In the genomic region with DNA sequence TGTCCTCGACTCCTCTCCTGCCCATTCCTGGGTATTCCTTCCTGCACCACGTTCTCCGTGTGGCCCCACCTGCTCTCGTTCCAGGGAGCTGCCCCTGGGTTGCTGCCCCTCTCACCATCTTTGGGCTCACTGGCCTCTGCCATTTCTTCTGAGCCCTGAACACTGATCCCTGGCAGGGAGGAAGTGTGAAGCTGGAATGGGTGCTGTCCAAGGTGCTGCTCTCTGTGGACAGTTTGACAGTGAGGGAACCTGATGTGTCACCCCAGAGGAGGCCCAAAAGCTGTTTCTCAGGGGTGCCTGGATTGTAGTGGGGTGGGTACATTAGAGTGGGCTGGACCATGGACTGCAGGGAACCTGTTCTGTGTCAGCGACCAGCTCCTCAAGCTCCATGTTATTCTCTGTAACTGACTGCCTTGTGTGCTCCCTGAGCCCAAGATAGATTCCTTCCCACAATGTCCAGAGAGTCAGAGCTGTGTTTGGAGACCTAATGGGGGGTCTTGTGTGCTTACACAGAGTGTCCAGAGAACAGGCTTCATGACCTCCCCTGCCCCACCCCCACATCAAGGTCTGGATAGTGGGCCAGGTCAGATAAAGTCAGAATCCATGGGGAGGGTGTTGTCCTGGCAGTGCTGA, we compare ENCODE assay signal across 11 cellular contexts. TPM values are rescaled to one million over a fixed set of nuclear protein-coding genes. Genes with fewer than 3 reads are reported as not detected.
A peak's percentile ranks its signal among the peaks of the same experiment; 100 is the strongest.
DNase-seq lines count a peak whose midpoint lies in the region; ATAC-seq and TF ChIP-seq lines count a peak whose summit lies in the region.
"Had no signal": no experiment of that assay in that cellular context is flagged by ENCODE, and none has a peak within 500 bp of the region (broad histone marks: within the 10 kb centered on the region; RNA-seq: fewer than 3 reads in every experiment).

No MANE protein-coding gene starts in this region.

- no peak overlapping the region for H3K27ac ChIP-seq in left lung
- H3K27ac ChIP-seq: HL-60 had no signal

- no peaks in the 10 kb centered on the region for H3K9me3 ChIP-seq in left lung

- no peak overlapping the region for H3K27ac Mint-ChIP-seq in activated CD8-positive, alpha-beta T cell treated with anti-CD3 and anti-CD28 coated beads, Interleukin-2, amount 10 ng/mL, durations not matched to agents 7 days and 5 days
- H3K27ac Mint-ChIP-seq: T-cell had no signal

- H3K27me3 ChIP-seq in left lung: peaks cover 0 to 55% of the 10 kb centered on the region in 2 donors

- no peaks in the 10 kb centered on the region for H3K36me3 Mint-ChIP-seq in activated CD8-positive, alpha-beta T cell treated with anti-CD3 and anti-CD28 coated beads, Interleukin-2, amount 10 ng/mL, durations not matched to agents 7 days and 5 days (ENCODE audit: low read depth)
- H3K36me3 Mint-ChIP-seq: T-cell had no signal

- peak; percentile 58 for ATAC-seq in activated CD8-positive, alpha-beta T cell treated with anti-CD3 and anti-CD28 coated beads, Interleukin-2, amount 10 ng/mL, durations not matched to agents 7 days and 5 days
- peak; percentile 65 for ATAC-seq in left lung
- ATAC-seq in GM21786 (IDR thresholded peaks at IDR 0.05; ENCODE audit: unreplicated experiment): no peak

- H3K36me3 ChIP-seq in left lung: no peaks in the 10 kb centered on the region

- H3K9me3 Mint-ChIP-seq in activated CD8-positive, alpha-beta T cell treated with anti-CD3 and anti-CD28 coated beads, Interleukin-2, amount 10 ng/mL, durations not matched to agents 7 days and 5 days (ENCODE audit: insufficient read depth): no peaks in the 10 kb centered on the region
- H3K9me3 Mint-ChIP-seq: T-cell had no signal

- DNase-seq in GM10248 (ENCODE audit: extremely low spot score): peak; percentile 33
- DNase-seq in Jurkat, Clone E6-1 (ENCODE audit: low read depth, low spot score): peak; percentile 28
- DNase-seq in activated CD8-positive, alpha-beta T cell treated with anti-CD3 and anti-CD28 coated beads, Interleukin-2, amount 10 ng/mL, durations not matched to agents 7 days and 5 days: peak; percentile 63
- no peak for DNase-seq in left lung
- DNase-seq in NCI-H446 treated with DMSO at 0.1 percent for 48 hours (lab: John Stamatoyannopoulos, UW): no peak
- no peak for DNase-seq in NCI-H774 (lab: John Stamatoyannopoulos, UW)
- no peak for DNase-seq in hippocampal formation (lab: John Stamatoyannopoulos, UW)
- DNase-seq: caudate nucleus had no signal

- no peaks in the 10 kb centered on the region for H3K4me1 Mint-ChIP-seq in activated CD8-positive, alpha-beta T cell treated with anti-CD3 and anti-CD28 coated beads, Interleukin-2, amount 10 ng/mL, durations not matched to agents 7 days and 5 days (ENCODE audit: low read depth)

- POLR2A ChIA-PET in GM10248 (lab: Yijun Ruan, JAX): no interaction called here
- POLR2A ChIA-PET in activated CD8-positive, alpha-beta T cell treated with anti-CD3 and anti-CD28 coated beads, Interleukin-2, amount 10 ng/mL, durations not matched to agents 7 days and 5 days (lab: Charles Lee): interaction anchor here (0.9 kb wide), 1 partner anchor 10 kb away, joined by 3 read pairs; no protein-coding TSS in a partner anchor

- H3K4me1 ChIP-seq in left lung: no peaks in the 10 kb centered on the region

- no peak overlapping the region for H3K4me3 ChIP-seq in Jurkat, Clone E6-1 (ENCODE audit: low read length)
- H3K4me3 ChIP-seq in left lung: no peak overlapping the region

- H3K27me3 Mint-ChIP-seq in activated CD8-positive, alpha-beta T cell treated with anti-CD3 and anti-CD28 coated beads, Interleukin-2, amount 10 ng/mL, durations not matched to agents 7 days and 5 days (ENCODE audit: low read depth): peaks cover 12% of the 10 kb centered on the region

- CTCF ChIA-PET in GM10248 (lab: Yijun Ruan, JAX): interaction anchor here (0.8 to 1.1 kb wide), 2 partner anchors 17 to 18 kb away, joined by 3 to 4 read pairs; no protein-coding TSS in a partner anchor
- CTCF ChIA-PET in activated CD8-positive, alpha-beta T cell treated with anti-CD3 and anti-CD28 coated beads, Interleukin-2, amount 10 ng/mL, durations not matched to agents 7 days and 5 days (lab: Charles Lee): interaction anchor here (0.8 to 1.4 kb wide), 2 partner anchors 26 to 33 kb away, joined by 3 to 4 read pairs; no protein-coding TSS in a partner anchor

- TF ChIP-seq CTCF in GM10248 (IDR thresholded peaks at IDR 0.05; ENCODE audit: control extremely low read depth, extremely low read depth, low read depth, missing control alignments): no peak
- TF ChIP-seq CTCF in left lung (IDR thresholded peaks at IDR 0.05): no peak

- intact Hi-C loops in left lung (cut with DNase I): no loop called here

- H3K4me3 Mint-ChIP-seq in activated CD8-positive, alpha-beta T cell treated with anti-CD3 and anti-CD28 coated beads, Interleukin-2, amount 10 ng/mL, durations not matched to agents 7 days and 5 days: no peak overlapping the region
- H3K4me3 Mint-ChIP-seq: T-cell had no signal

RNA-seq across cellular contexts. Expression of gene CEACAM8, which starts 7.2 kb away (rescaled TPM):
- polyA plus RNA-seq in Jurkat, Clone E6-1 (2012; ENCODE audit: insufficient read depth, insufficient read length): not detected
- not detected for total RNA-seq in activated CD8-positive, alpha-beta T cell treated with anti-CD3 and anti-CD28 coated beads, Interleukin-2, amount 10 ng/mL, durations not matched to agents 7 days and 5 days
- total RNA-seq in left lung: 1 to 10 TPM in 1 of 2 donors, under 1 TPM in 1; 0.16 to 2.6 TPM
- total RNA-seq: T-cell had no signal

Comparison
In these comparisons a context has a peak if more than half of its experiments do, and no peak if none do; other contexts are left out.
1. DNase-seq: peak in GM10248 (single experiment), Jurkat, Clone E6-1 (single experiment) and activated CD8-positive, alpha-beta T cell treated with anti-CD3 and anti-CD28 coated beads, Interleukin-2, amount 10 ng/mL, durations not matched to agents 7 days and 5 days (single experiment); none in left lung (0 of 2), NCI-H446 treated with DMSO at 0.1 percent for 48 hours (single experiment), NCI-H774 (single experiment) and hippocampal formation (0 of 2).